Comparison of ENCODE assay signal across 13 cellular contexts in genomic region chr7:4734587-4735365, GRCh38. TPM values are rescaled to one million over a fixed set of nuclear protein-coding genes. Genes with fewer than 3 reads are reported as not detected.
A peak's percentile ranks its signal among the peaks of the same experiment; 100 is the strongest.
DNase-seq lines count a peak whose midpoint lies in the region; ATAC-seq and TF ChIP-seq lines count a peak whose summit lies in the region.
"Had no signal": no experiment of that assay in that cellular context is flagged by ENCODE, and none has a peak within 500 bp of the region (broad histone marks: within the 10 kb centered on the region; RNA-seq: fewer than 3 reads in every experiment).

No MANE protein-coding gene starts in this region.

- no peak for TF ChIP-seq CTCF in coronary artery (IDR thresholded peaks at IDR 0.05)

- H3K4me1 ChIP-seq in skeletal muscle tissue (ENCODE audit: control insufficient read depth in 3 of 3, insufficient read depth in 3 of 3, low read length in 3 of 3): peaks cover 37 to 66% (median 53%) of the 10 kb centered on the region in 3 donors

- peak overlapping the region in 2 of 3 donors; percentile 9 to 67 for H3K4me3 ChIP-seq in skeletal muscle tissue (ENCODE audit: low read length in 3 of 3)
- no peak overlapping the region for H3K4me3 ChIP-seq in coronary artery

- no peak for DNase-seq in coronary artery (ENCODE audit: low spot score)
- no peak for DNase-seq in NCI-H2107 treated with DMSO at 0.1 percent for 48 hours (lab: John Stamatoyannopoulos, UW; ENCODE audit: unreplicated experiment)
- DNase-seq: activated CD4-positive, alpha-beta T cell treated with anti-CD3 and anti-CD28 coated beads for 1 hour; foreskin fibroblast; mesenchymal stem cell; NCI-H1694; NCI-H526 treated with DMSO at 0.1 percent for 48 hours had no signal

- peak overlapping the region; percentile 33 to 81 (median 61) for H3K9ac ChIP-seq in skeletal muscle tissue (ENCODE audit: low read depth in 1 of 3, low read length in 3 of 3)
- H3K9ac ChIP-seq: parathyroid adenoma had no signal

- H3K27ac ChIP-seq in KOPT-K1 (ENCODE audit: low read depth, low read length, poor library complexity, severe bottlenecking): peak overlapping the region; percentile 78
- H3K27ac ChIP-seq in angular gyrus (ENCODE audit: low read depth, low read length): peak overlapping the region; percentile 85
- H3K27ac ChIP-seq in layer of hippocampus (ENCODE audit: low read depth, low read length): peak overlapping the region; percentile 84
- peak overlapping the region; percentile 87 for H3K27ac ChIP-seq in skeletal muscle tissue (ENCODE audit: low read depth, low read length)
- H3K27ac ChIP-seq in coronary artery: no peak overlapping the region
- H3K27ac ChIP-seq: parathyroid adenoma had no signal

- H3K36me3 ChIP-seq in KOPT-K1 (ENCODE audit: insufficient read depth, low read length) (peaks cover 6% of the 10 kb centered on the region; the same call in 1 of the 2 replicates), skeletal muscle tissue (ENCODE audit: control insufficient read depth in 3 of 3, insufficient read depth in 3 of 3, low read length in 3 of 3) (peaks cover 4 to 6% (median 4%) of the 10 kb centered on the region in 3 donors)

- H3K9me3 ChIP-seq in KOPT-K1 (ENCODE audit: insufficient read depth, low read length, poor library complexity, severe bottlenecking) (no peaks in the 10 kb centered on the region), skeletal muscle tissue (ENCODE audit: control insufficient read depth in 3 of 3, low read length in 3 of 3) (peaks cover 0 to 3% (median 0%) of the 10 kb centered on the region in 3 donors)

- ATAC-seq in HG02973 (IDR thresholded peaks at IDR 0.05; ENCODE audit: unreplicated experiment): no peak

- H3K27me3 ChIP-seq in layer of hippocampus (ENCODE audit: control insufficient read depth, insufficient read depth, low read length): no peaks in the 10 kb centered on the region
- H3K27me3 ChIP-seq in skeletal muscle tissue (ENCODE audit: control insufficient read depth in 3 of 3, insufficient read depth in 3 of 3, low read length in 3 of 3): no peaks in the 10 kb centered on the region

RNA-seq across cellular contexts. Expression of gene AP5Z1, which starts 40.6 kb away (rescaled TPM):
- total RNA-seq in skeletal muscle tissue: 13.6 TPM

RNA-seq across cellular contexts. Expression of gene FOXK1, which starts 52.7 kb away (rescaled TPM):
- 17.2 TPM for total RNA-seq in skeletal muscle tissue

Comparison
In these comparisons a context has a peak if more than half of its experiments do, and no peak if none do; other contexts are left out.
1. H3K27ac ChIP-seq: peak in KOPT-K1 (single experiment), angular gyrus (single experiment), layer of hippocampus (single experiment) and skeletal muscle tissue (single experiment); none in coronary artery (0 of 2).